24 cellular contexts compared by ENCODE assay signal in genomic region chr5:120035815-120036577, GRCh38.
"Had no signal": no experiment of that assay in that cellular context is flagged by ENCODE, and none has a peak within 500 bp of the region (broad histone marks: within the 10 kb centered on the region; RNA-seq: fewer than 3 reads in every experiment).

No MANE protein-coding gene starts in this region.

- H3K27ac ChIP-seq: SJCRH30 had no signal

- DNase-seq: IMR-90, Karpas-422, KG1, MG63, NCI-H1092, NCI-H1105 treated with DMSO at 0.1 percent for 48 hours, NCI-H1417 treated with DMSO at 0.1 percent for 48 hours, NCI-H146, NCI-H1694 treated with DMSO at 0.1 percent for 48 hours, NCI-H2029, NCI-H2081 treated with DMSO at 0.1 percent for 48 hours, NCI-H2171, NCI-H226, NCI-H524, NCI-H526 treated with DMSO at 0.1 percent for 48 hours, NCI-H748 treated with DMSO at 0.1 percent for 48 hours, PC-3, SHP77 treated with DMSO at 0.1 percent for 48 hours, SJCRH30, T-helper 1 cell had no signal

- H3K4me3 ChIP-seq: MG63, SJCRH30 had no signal

- H3K9me3 ChIP-seq: MG63, SJCRH30 had no signal

- ATAC-seq: HepG2, Panc1, Right ventricle myocardium inferior, SK-N-SH treated with all-trans-retinoic acid at 6 μM for 48 hours had no signal

- H3K27me3 ChIP-seq: MG63, SJCRH30 had no signal

- H3K4me1 ChIP-seq: SJCRH30 had no signal

- H3K36me3 ChIP-seq: MG63, SJCRH30 had no signal
